22 cellular contexts compared by ENCODE assay signal in genomic region chr3:77626157-77626556, GRCh38.
DNase-seq lines count a peak whose midpoint lies in the region; ATAC-seq, FAIRE-seq and TF ChIP-seq lines count a peak whose summit lies in the region.
"Had no signal": no experiment of that assay in that cellular context is flagged by ENCODE, and none has a peak within 500 bp of the region (broad histone marks: within the 10 kb centered on the region; RNA-seq: fewer than 3 reads in every experiment).

No MANE protein-coding gene starts in this region.

- H2AK9ac ChIP-seq in IMR-90 (replicated peaks; ENCODE audit: low read depth, low read length, poor library complexity) = no peak overlapping the region

- intact Hi-C loops in IMR-90 (cut with micrococcal nuclease) (no loop called here), PC-9 (cut with micrococcal nuclease; ENCODE audit: unreplicated experiment) (no loop called here), Caco-2 (cut with micrococcal nuclease; ENCODE audit: unreplicated experiment) (no loop called here)

- no peak overlapping the region for H3K9ac ChIP-seq in IMR-90 (ENCODE audit: low read depth, low read length)
- H3K9ac ChIP-seq: BLaER1 had no signal

- H3K27ac Mint-ChIP-seq in Caco-2 (ENCODE audit: unreplicated experiment) = no peak overlapping the region
- H3K27ac Mint-ChIP-seq: B cell; CD4-positive, CD25-positive, alpha-beta regulatory T cell; CD8-positive, alpha-beta T cell; GM23338; HFFc6 had no signal

- H3K9me3 ChIP-seq in IMR-90 (ENCODE audit: control insufficient read depth, insufficient read depth, low read length) (no peaks in the 10 kb centered on the region), PC-9 (ENCODE audit: insufficient read depth, low read depth) (no peaks in the 10 kb centered on the region), Caco-2 (no peaks in the 10 kb centered on the region)
- H3K9me3 ChIP-seq: BLaER1, HAP-1 had no signal

- DNase-seq in IMR-90 = no peak
- DNase-seq in PC-9 = no peak
- DNase-seq in NCI-H1436 treated with DMSO at 0.1 percent for 48 hours (lab: John Stamatoyannopoulos, UW) = no peak
- DNase-seq in Caco-2 = no peak
- DNase-seq: CD4-positive, CD25-positive, alpha-beta regulatory T cell; CD8-positive, alpha-beta T cell; DMS 273 treated with DMSO at 0.1 percent for 48 hours; DMS79; EL; GDM1; HFFc6 had no signal

- H4K8ac ChIP-seq in IMR-90 (ENCODE audit: low read depth in 2 of 2, low read length in 2 of 2) = no peak overlapping the region

- H3K23ac ChIP-seq in IMR-90 (ENCODE audit: low read depth, low read length) = no peak overlapping the region

- no CpG with 5 or more reads among the region's 1 CpG for WGBS in IMR-90 (ENCODE audit: extremely low coverage in 2 of 2, insufficient read length in 1 of 2), 2 experiments

- CTCF ChIA-PET in IMR-90 (lab: Yijun Ruan, JAX) = no interaction called here
- CTCF ChIA-PET in PC-9 (lab: Charles Lee) = no interaction called here
- CTCF ChIA-PET in Caco-2 (lab: Charles Lee) = no interaction called here

- H3K18ac ChIP-seq in IMR-90 (ENCODE audit: low read depth, low read length) = no peak overlapping the region

- H3K9me1 ChIP-seq in IMR-90 (ENCODE audit: insufficient read depth, low read length) = no peaks in the 10 kb centered on the region

- no peak overlapping the region for H3K27ac ChIP-seq in IMR-90 (ENCODE audit: insufficient read depth, low read length)
- H3K27ac ChIP-seq in PC-9 = no peak overlapping the region
- H3K27ac ChIP-seq: BLaER1, C4-2B had no signal

- no peaks in the 10 kb centered on the region for H3K27me3 Mint-ChIP-seq in Caco-2 (ENCODE audit: insufficient read depth, unreplicated experiment)
- H3K27me3 Mint-ChIP-seq: B cell; CD4-positive, CD25-positive, alpha-beta regulatory T cell had no signal

- POLR2A ChIA-PET in IMR-90 (lab: Charles Lee; ENCODE audit: unreplicated experiment) (no interaction called here), PC-9 (lab: Charles Lee; ENCODE audit: unreplicated experiment) (no interaction called here), Caco-2 (lab: Charles Lee) (no interaction called here)

- H2AFZ ChIP-seq in IMR-90 (replicated peaks; ENCODE audit: low read length, poor library complexity) (no peak overlapping the region), PC-9 (0 out of 2 replicates have a peak overlapping the region, but pooled peaks have one; percentile 69)

- no peaks in the 10 kb centered on the region for H3F3A ChIP-seq in PC-9 (ENCODE audit: insufficient read depth, low read depth)

- TF ChIP-seq POLR2A in IMR-90 (IDR thresholded peaks at IDR 0.05; ENCODE audit: low read depth, low read length) = no peak

- no TSS peak for BruUV-seq in IMR-90 (replicated peaks; lab: Mats Ljungman, UMichigan)
- no TSS peak for BruUV-seq in PC-9 (replicated peaks; lab: Mats Ljungman, UMichigan)
- BruUV-seq in Caco-2 (replicated peaks; lab: Mats Ljungman, UMichigan) = no TSS peak

- no peak overlapping the region for H3K4me3 Mint-ChIP-seq in Caco-2 (ENCODE audit: unreplicated experiment)
- H3K4me3 Mint-ChIP-seq: B cell; CD4-positive, CD25-positive, alpha-beta regulatory T cell; CD8-positive, alpha-beta T cell; GM23338; HFFc6 had no signal

- no peaks in the 10 kb centered on the region for H3K36me3 ChIP-seq in IMR-90 (ENCODE audit: control insufficient read depth, insufficient read depth, low read length)
- H3K36me3 ChIP-seq in PC-9 (ENCODE audit: low read depth) = no peaks in the 10 kb centered on the region
- H3K36me3 ChIP-seq in Caco-2 (ENCODE audit: control insufficient read depth, insufficient read depth, low read length) = no peaks in the 10 kb centered on the region
- H3K36me3 ChIP-seq: BLaER1, HAP-1 had no signal

- H3K4me2 ChIP-seq in IMR-90 (ENCODE audit: low read depth, low read length) (no peak overlapping the region), PC-9 (no peak overlapping the region)
- H3K4me2 ChIP-seq: BLaER1, GM23338 had no signal

- no peak overlapping the region for H2BK15ac ChIP-seq in IMR-90 (ENCODE audit: low read depth, low read length)

- no peak overlapping the region for H2AK5ac ChIP-seq in IMR-90 (ENCODE audit: low read depth, low read length)

- H2BK5ac ChIP-seq in IMR-90 (ENCODE audit: low read depth, low read length, poor library complexity, severe bottlenecking) = no peak overlapping the region

- H2BK20ac ChIP-seq in IMR-90 (ENCODE audit: low read depth, low read length) = no peak overlapping the region

- H3K14ac ChIP-seq in IMR-90 (replicated peaks; ENCODE audit: low read depth, low read length) = no peak overlapping the region

- H3K4me3 ChIP-seq in IMR-90 (ENCODE audit: insufficient read depth, low read depth, low read length) = no peak overlapping the region
- H3K4me3 ChIP-seq in PC-9 = no peak overlapping the region
- H3K4me3 ChIP-seq in Caco-2 (ENCODE audit: low read depth, low read length) = no peak overlapping the region
- H3K4me3 ChIP-seq: BLaER1, GM12878, GM23338, HAP-1 had no signal

- H3K79me2 ChIP-seq in PC-9 (ENCODE audit: low read depth) = no peaks in the 10 kb centered on the region

- no peak for ATAC-seq in IMR-90 (ENCODE audit: low read depth)
- no peak for ATAC-seq in GM21367 (IDR thresholded peaks at IDR 0.05; ENCODE audit: unreplicated experiment)
- ATAC-seq: CD8-positive, alpha-beta T cell; GM12878; GM23338 had no signal

- H4K20me1 ChIP-seq in IMR-90 (ENCODE audit: insufficient read depth, low read length) (no peaks in the 10 kb centered on the region), PC-9 (ENCODE audit: insufficient read depth) (no peaks in the 10 kb centered on the region)
- H4K20me1 ChIP-seq: BLaER1 had no signal

- no peak overlapping the region for H4K91ac ChIP-seq in IMR-90 (ENCODE audit: insufficient read depth, low read depth, low read length)

- H3K79me1 ChIP-seq in IMR-90 (ENCODE audit: low read depth in 1 of 2, low read length in 2 of 2) = no peaks in the 10 kb centered on the region

- H3K36me3 Mint-ChIP-seq in Caco-2 (ENCODE audit: insufficient read depth, unreplicated experiment) = no peaks in the 10 kb centered on the region
- H3K36me3 Mint-ChIP-seq: CD4-positive, CD25-positive, alpha-beta regulatory T cell; CD8-positive, alpha-beta T cell had no signal

- H4K5ac ChIP-seq in IMR-90 (ENCODE audit: low read depth, low read length) = no peak overlapping the region

- no peak overlapping the region for H2BK120ac ChIP-seq in IMR-90 (ENCODE audit: low read depth, low read length)

- dilution Hi-C loops in IMR-90 (cut with HindIII; ENCODE audit: low sequenced_read_pairs, unreplicated experiment) = no loop called here

- no peaks in the 10 kb centered on the region for H3K4me1 Mint-ChIP-seq in Caco-2 (ENCODE audit: low read depth, unreplicated experiment)
- H3K4me1 Mint-ChIP-seq: B cell; CD4-positive, CD25-positive, alpha-beta regulatory T cell had no signal

- H3K9me3 Mint-ChIP-seq in Caco-2 (ENCODE audit: unreplicated experiment) = no peaks in the 10 kb centered on the region
- H3K9me3 Mint-ChIP-seq: GM23338 had no signal

- TF ChIP-seq CTCF in IMR-90 (conservative IDR thresholded peaks at IDR 0.05; ENCODE audit: low read depth, low read length) (no peak), PC-9 (conservative IDR thresholded peaks at IDR 0.05) (no peak), Caco-2 (IDR thresholded peaks at IDR 0.05; ENCODE audit: insufficient read depth in 1 of 2, low read depth in 1 of 2, low read length in 1 of 2, severe bottlenecking in 1 of 2, unreplicated experiment in 1 of 2) (no peak)

- H3K56ac ChIP-seq in IMR-90 (ENCODE audit: extremely low read depth, insufficient read depth, low read length) = no peak overlapping the region

- no peaks in the 10 kb centered on the region for H3K27me3 ChIP-seq in IMR-90 (ENCODE audit: control insufficient read depth, insufficient read depth, low read length)
- H3K27me3 ChIP-seq in PC-9 (ENCODE audit: insufficient read depth, low read depth) = no peaks in the 10 kb centered on the region
- no peaks in the 10 kb centered on the region for H3K27me3 ChIP-seq in Caco-2 (replicated peaks; ENCODE audit: control insufficient read depth, insufficient read depth, low read length)
- H3K27me3 ChIP-seq: BLaER1 had no signal

- H3K4ac ChIP-seq in IMR-90 (ENCODE audit: low read depth, low read length) = no peak overlapping the region

- in situ Hi-C loops in IMR-90 (cut with MboI; ENCODE audit: low sequenced_read_pairs) = no loop called here

- peak; percentile 30 for FAIRE-seq in islet of Langerhans (lab: Jason Lieb, UNC)
- FAIRE-seq: D721Med, GM12878, GM19239, H54 had no signal

- H3K4me1 ChIP-seq in IMR-90 (ENCODE audit: control insufficient read depth, insufficient read depth, low read length) = no peaks in the 10 kb centered on the region
- no peaks in the 10 kb centered on the region for H3K4me1 ChIP-seq in PC-9 (replicated peaks; ENCODE audit: insufficient read depth)
- no peaks in the 10 kb centered on the region for H3K4me1 ChIP-seq in Caco-2
- H3K4me1 ChIP-seq: BLaER1, HAP-1 had no signal

- H3K9me2 ChIP-seq in PC-9 (ENCODE audit: insufficient read depth) = no peaks in the 10 kb centered on the region

- no peak for TF ChIP-seq RAD21 in IMR-90 (IDR thresholded peaks at IDR 0.05; ENCODE audit: low read length)

TF ChIP-seq in IMR-90, 13 proteins besides CTCF, POLR2A, EP300 and RAD21:
- TF ChIP-seq NFE2L2 (IDR thresholded peaks at IDR 0.05; ENCODE audit: low read depth, low read length) (no peak), MAFK (IDR thresholded peaks at IDR 0.05; ENCODE audit: low read depth, low read length) (peak; percentile 86)
